11 cellular contexts compared by ENCODE assay signal in genomic region chrX:30576881-30577280, GRCh38. TPM values are rescaled to one million over a fixed set of nuclear protein-coding genes. Genes with fewer than 3 reads are reported as not detected.
DNase-seq lines count a peak whose midpoint lies in the region; ATAC-seq and TF ChIP-seq lines count a peak whose summit lies in the region.
"Had no signal": no experiment of that assay in that cellular context is flagged by ENCODE, and none has a peak within 500 bp of the region (broad histone marks: within the 10 kb centered on the region; RNA-seq: fewer than 3 reads in every experiment).

No MANE protein-coding gene starts in this region.

- H3K27ac Mint-ChIP-seq in activated T-cell treated with anti-CD3 and anti-CD28 coated beads, Interleukin-2, amount 50 U/mL, for 72 hours, result peak overlapping the region; percentile 94
- H3K27ac Mint-ChIP-seq: HFFc6 had no signal

- intact Hi-C loops in OCI-LY7 (cut with micrococcal nuclease; ENCODE audit: unreplicated experiment), result loop anchor here (2.0 to 5.0 kb wide), 2 partner anchors 20 to 75 kb away; partner anchors contain the start of gene GK

- H3K4me1 ChIP-seq in OCI-LY7 (ENCODE audit: insufficient read depth, low read length, poor library complexity, severe bottlenecking) (peaks cover 15% of the 10 kb centered on the region), suprapubic skin (no peaks in the 10 kb centered on the region)

- POLR2A ChIA-PET in OCI-LY7 (lab: Charles Lee), result interaction anchor here (0.6 kb wide), 1 partner anchor 10 kb away, joined by 3 read pairs; no protein-coding TSS in a partner anchor

- H3K27me3 Mint-ChIP-seq in activated T-cell treated with anti-CD3 and anti-CD28 coated beads, Interleukin-2, amount 50 U/mL, for 72 hours (ENCODE audit: low read depth), result peaks cover 13% of the 10 kb centered on the region

- no peaks in the 10 kb centered on the region for H3K27me3 ChIP-seq in suprapubic skin

- H3K36me3 Mint-ChIP-seq in activated T-cell treated with anti-CD3 and anti-CD28 coated beads, Interleukin-2, amount 50 U/mL, for 72 hours (ENCODE audit: insufficient read depth in 2 of 2), result peaks cover 0 to 5% of the 10 kb centered on the region in 2 donors

- H3K4me3 Mint-ChIP-seq in activated T-cell treated with anti-CD3 and anti-CD28 coated beads, Interleukin-2, amount 50 U/mL, for 72 hours, result peak overlapping the region; percentile 74 to 91
- H3K4me3 Mint-ChIP-seq: HFFc6 had no signal

- H3K4me2 ChIP-seq in OCI-LY7 (ENCODE audit: low read length), result peak overlapping the region; percentile 58

- H3K36me3 ChIP-seq in OCI-LY7 (ENCODE audit: insufficient read depth, low read length) (no peaks in the 10 kb centered on the region), suprapubic skin (no peaks in the 10 kb centered on the region)

- H3K4me3 ChIP-seq in OCI-LY7 (ENCODE audit: low read depth, low read length, poor library complexity, severe bottlenecking) (peak overlapping the region; percentile 60), epithelial cell of proximal tubule (ENCODE audit: low read depth, low read length) (peak overlapping the region; percentile 19), suprapubic skin (peak overlapping the region; percentile 3)

- TF ChIP-seq CTCF in OCI-LY7 (conservative IDR thresholded peaks at IDR 0.05; ENCODE audit: low read length) (no peak), epithelial cell of proximal tubule (conservative IDR thresholded peaks at IDR 0.05; ENCODE audit: low read depth, low read length) (no peak), suprapubic skin (IDR thresholded peaks at IDR 0.05) (no peak)

- H3K9me2 ChIP-seq in OCI-LY7 (ENCODE audit: insufficient read depth, low read length), result no peaks in the 10 kb centered on the region

- ATAC-seq in activated T-cell treated with anti-CD3 and anti-CD28 coated beads, Interleukin-2, amount 50 U/mL, for 72 hours (replicated peaks in 1 of 2), result peak in 1 of 2 donors; percentile 17
- no peak for ATAC-seq in HG02623 (IDR thresholded peaks at IDR 0.05; ENCODE audit: unreplicated experiment)
- ATAC-seq in GM21576 (IDR thresholded peaks at IDR 0.05; ENCODE audit: unreplicated experiment), result no peak

- no peak for DNase-seq in activated T-cell treated with anti-CD3 and anti-CD28 coated beads, Interleukin-2, amount 50 U/mL, for 72 hours
- no peak for DNase-seq in activated T-cell treated with anti-CD3 and anti-CD28 coated beads, Interleukin-2, amount 50 U/mL, for 1 hour
- DNase-seq in OCI-LY7 (ENCODE audit: low spot score), result no peak
- DNase-seq in epithelial cell of proximal tubule (ENCODE audit: low read depth), result no peak
- no peak for DNase-seq in suprapubic skin (ENCODE audit: low spot score in 2 of 2)
- DNase-seq in NCI-H128 (lab: John Stamatoyannopoulos, UW; ENCODE audit: unreplicated experiment), result no peak
- DNase-seq: HFFc6, NCI-H146, T1000 had no signal

- peaks cover 9% of the 10 kb centered on the region for H3K4me1 Mint-ChIP-seq in activated T-cell treated with anti-CD3 and anti-CD28 coated beads, Interleukin-2, amount 50 U/mL, for 72 hours (ENCODE audit: low read depth)

- CTCF ChIA-PET in OCI-LY7 (lab: Charles Lee; ENCODE audit: unreplicated experiment), result no interaction called here

- no TSS peak for BruUV-seq in OCI-LY7 (replicated peaks; lab: Mats Ljungman, UMichigan)

- no peak for TF ChIP-seq EP300 in suprapubic skin (IDR thresholded peaks at IDR 0.05)

- no peaks in the 10 kb centered on the region for H4K20me1 ChIP-seq in OCI-LY7 (ENCODE audit: insufficient read depth, low read length)

- no peak for TF ChIP-seq POLR2A in suprapubic skin (IDR thresholded peaks at IDR 0.05)

- H2AFZ ChIP-seq in OCI-LY7 (ENCODE audit: low read length), result peak overlapping the region; percentile 2; the same call in 1 of the 2 replicates

- H3K79me2 ChIP-seq in OCI-LY7 (ENCODE audit: insufficient read depth, low read depth, low read length), result no peaks in the 10 kb centered on the region

- no peaks in the 10 kb centered on the region for H3K9me3 ChIP-seq in OCI-LY7 (ENCODE audit: low read length)
- no peaks in the 10 kb centered on the region for H3K9me3 ChIP-seq in suprapubic skin

- WGBS in suprapubic skin, result 83% methylated on average over 8 of the region's 8 CpGs

- H3K27ac ChIP-seq in OCI-LY7 (ENCODE audit: low read depth, low read length, poor library complexity, severe bottlenecking), result no peak overlapping the region
- no peak overlapping the region for H3K27ac ChIP-seq in suprapubic skin

- no peaks in the 10 kb centered on the region for H3K9me3 Mint-ChIP-seq in activated T-cell treated with anti-CD3 and anti-CD28 coated beads, Interleukin-2, amount 50 U/mL, for 72 hours
- H3K9me3 Mint-ChIP-seq: HFFc6 had no signal

RNA-seq across cellular contexts. Expression of gene TASL, which starts 0.7 kb away (rescaled TPM):
- total RNA-seq in activated T-cell treated with anti-CD3 and anti-CD28 coated beads, Interleukin-2, amount 50 U/mL, for 72 hours, result 1 to 10 TPM; 2.6 to 3.2 TPM
- total RNA-seq in OCI-LY7 (2014; rRNA removed; shearing (Covaris generic)), result 0.13 TPM in 1 of 2 replicates, not detected in the other
- total RNA-seq in OCI-LY7 (2022), result 0.26 TPM in 1 of 2 replicates, not detected in the other
- total RNA-seq in epithelial cell of proximal tubule, result not detected in 2 replicates
- 1 to 10 TPM in 1 of 4 donors, under 1 TPM in 1, not detected in 2; 0.64 to 1.5 TPM for total RNA-seq in suprapubic skin
- total RNA-seq: HFFc6 had no signal

Comparison
In these comparisons a context has a peak if more than half of its experiments do, and no peak if none do; other contexts are left out.
1. H3K4me3 ChIP-seq: peak in every context shown above with its lines; median percentile 60 in OCI-LY7; 19 in epithelial cell of proximal tubule; 3 in suprapubic skin.